ENCODE assay signal across 19 cellular contexts in genomic region chr2:65744801-65745200, GRCh38.
"Had no signal": no experiment of that assay in that cellular context is flagged by ENCODE, and none has a peak within 500 bp of the region (broad histone marks: within the 10 kb centered on the region; RNA-seq: fewer than 3 reads in every experiment).

No MANE protein-coding gene starts in this region.

- DNase-seq: IMR-90, Kasumi-1, MM.1S, NCI-H1092 treated with DMSO at 0.1 percent for 48 hours, NCI-H1436, NCI-H187, NCI-H2029, NCI-H2081 treated with DMSO at 0.1 percent for 48 hours, NCI-H2171 treated with DMSO at 0.1 percent for 48 hours, NCI-H2227 treated with DMSO at 0.1 percent for 48 hours, NCI-H524, NCI-H526 treated with DMSO at 0.1 percent for 48 hours, NCI-H748 treated with DMSO at 0.1 percent for 48 hours, SHP77 treated with DMSO at 0.1 percent for 48 hours, SJCRH30 had no signal

- H3K27ac ChIP-seq: KMS-11, SJCRH30 had no signal

- H3K27me3 ChIP-seq: SJCRH30 had no signal

- H3K4me1 ChIP-seq: SJCRH30 had no signal

- H3K9me3 ChIP-seq: SJCRH30 had no signal

- H3K9ac ChIP-seq: KMS-11 had no signal

- ATAC-seq: HepG2, Panc1, Right ventricle myocardium inferior had no signal

- H3K4me2 ChIP-seq: KMS-11 had no signal

- H3K36me3 ChIP-seq: SJCRH30 had no signal

- FAIRE-seq: HepG2 had no signal

- H3K4me3 ChIP-seq: SJCRH30 had no signal
